ENCODE assay signal across 1 cellular context in genomic region chr3:124607163-124607562, GRCh38.
TF ChIP-seq lines count a peak whose summit lies in the region.

No MANE protein-coding gene starts in this region.

TF ChIP-seq in SK-N-SH treated with all-trans-retinoic acid at 6 μM for 48 hours, 23 proteins besides CTCF, POLR2A, EP300 and RAD21 (continued from another document):
- no peak for TF ChIP-seq POU6F1 (CRISPR knock-in tag; IDR thresholded peaks at IDR 0.05; ENCODE audit: borderline replicate concordance, low read depth)
- TF ChIP-seq GLIS3 (CRISPR knock-in tag; IDR thresholded peaks at IDR 0.05): no peak
- no peak for TF ChIP-seq TCF4 (CRISPR knock-in tag; IDR thresholded peaks at IDR 0.05; ENCODE audit: borderline replicate concordance)
- TF ChIP-seq ZFP3 (CRISPR knock-in tag; IDR thresholded peaks at IDR 0.05): no peak
- no peak for TF ChIP-seq ZFP30 (CRISPR knock-in tag; IDR thresholded peaks at IDR 0.05)
- TF ChIP-seq ZNF8 (CRISPR knock-in tag; IDR thresholded peaks at IDR 0.05): no peak
- no peak for TF ChIP-seq TOX (CRISPR knock-in tag; IDR thresholded peaks at IDR 0.05; ENCODE audit: borderline replicate concordance)
- no peak for TF ChIP-seq ZNF70 (CRISPR knock-in tag; IDR thresholded peaks at IDR 0.05)
TF ChIP-seq in SK-N-SH treated with all-trans-retinoic acid at 6 μM for 48 hours: peak in this region for 0.
